17 cellular contexts compared by ENCODE assay signal in the genomic region with DNA sequence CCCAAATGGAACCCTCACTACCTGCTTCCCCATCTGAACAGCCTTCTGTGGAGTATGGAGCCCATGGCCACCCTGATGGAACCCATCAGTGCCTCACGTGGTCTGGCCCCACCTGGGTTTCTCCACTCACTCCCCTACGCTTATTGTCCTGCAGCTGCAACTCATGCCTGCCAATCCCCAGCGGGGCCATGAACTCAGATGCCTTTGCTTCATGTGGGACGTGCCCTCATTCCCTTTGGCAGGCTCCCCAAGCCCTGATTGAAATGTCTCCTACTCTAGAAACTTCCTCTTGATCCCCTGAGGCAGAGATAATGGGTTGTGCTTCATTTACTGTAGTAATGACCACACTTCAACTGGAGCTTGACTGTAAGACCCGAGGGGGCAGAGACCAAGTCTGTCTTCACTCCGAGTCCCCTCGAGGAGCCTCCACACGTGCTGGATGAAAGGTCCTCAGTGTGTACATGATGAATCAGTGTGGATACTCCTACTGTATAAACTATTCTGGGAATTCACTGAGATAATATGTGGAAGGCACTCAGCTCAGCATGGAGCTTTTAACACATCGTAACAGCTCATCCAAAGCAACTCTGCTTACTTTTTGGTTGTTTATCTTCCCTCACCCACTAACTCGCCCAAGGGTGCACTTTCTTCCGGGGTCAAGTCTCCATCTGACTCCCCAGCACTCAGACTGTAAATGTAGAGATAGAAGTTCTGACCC.
DNase-seq lines count a peak whose midpoint lies in the region; ATAC-seq and TF ChIP-seq lines count a peak whose summit lies in the region.
"Had no signal": no experiment of that assay in that cellular context is flagged by ENCODE, and none has a peak within 500 bp of the region (broad histone marks: within the 10 kb centered on the region; RNA-seq: fewer than 3 reads in every experiment).

No MANE protein-coding gene starts in this region.

- no peak overlapping the region for H2AK5ac ChIP-seq in neuronal stem cell (ENCODE audit: low read depth, low read length)

- H3K4ac ChIP-seq in neuronal stem cell (ENCODE audit: low read length), result no peak overlapping the region

- intact Hi-C loops in stomach (cut with DNase I; ENCODE audit: low total_unique reads), result no loop called here

- H3K4me2 ChIP-seq in neuronal stem cell (ENCODE audit: insufficient read depth, low read length, poor library complexity, severe bottlenecking), result no peak overlapping the region
- H3K4me2 ChIP-seq: PC-9 had no signal

- H4K91ac ChIP-seq in neuronal stem cell (ENCODE audit: low read depth, low read length, poor library complexity), result no peak overlapping the region

- H4K8ac ChIP-seq in neuronal stem cell (ENCODE audit: low read depth, low read length), result no peak overlapping the region

- no peak overlapping the region for H3K9ac ChIP-seq in neuronal stem cell (ENCODE audit: low read depth, low read length, poor library complexity)

- no peaks in the 10 kb centered on the region for H3K9me3 ChIP-seq in T-helper 17 cell (ENCODE audit: control insufficient read depth, low read length, poor library complexity, severe bottlenecking)
- H3K9me3 ChIP-seq in neuronal stem cell (replicated peaks in 1 of 2; ENCODE audit: control insufficient read depth in 2 of 2, insufficient read depth in 1 of 2, low read depth in 1 of 2, low read length in 2 of 2), result no peaks in the 10 kb centered on the region
- no peaks in the 10 kb centered on the region for H3K9me3 ChIP-seq in stomach
- H3K9me3 ChIP-seq: vagina had no signal

- H3K4me3 ChIP-seq in fibroblast of the aortic adventitia (ENCODE audit: low read depth, low read length) (no peak overlapping the region), neuronal stem cell (ENCODE audit: low read length in 2 of 2) (no peak overlapping the region), stomach (no peak overlapping the region)
- H3K4me3 ChIP-seq: PC-9, vagina had no signal

- no peak overlapping the region for H3K4me3 Mint-ChIP-seq in T-helper 17 cell

- H3K79me1 ChIP-seq in neuronal stem cell (ENCODE audit: low read depth, low read length), result no peaks in the 10 kb centered on the region

- no peak overlapping the region for H3K23ac ChIP-seq in neuronal stem cell (ENCODE audit: low read depth, low read length, poor library complexity)

- peaks cover 5% of the 10 kb centered on the region for H3K36me3 Mint-ChIP-seq in T-helper 17 cell (ENCODE audit: low read depth)
- peaks cover 12 to 28% of the 10 kb centered on the region in 2 donors for H3K36me3 Mint-ChIP-seq in activated naive CD4-positive, alpha-beta T cell treated with anti-CD3 and anti-CD28 coated beads, Interleukin-2, amount 50 U/mL, for 72 hours

- no peak for TF ChIP-seq POLR2A in stomach (IDR thresholded peaks at IDR 0.05)

- H3K4me1 ChIP-seq in neuronal stem cell (ENCODE audit: control insufficient read depth in 2 of 2, insufficient read depth in 1 of 2, low read depth in 1 of 2, low read length in 2 of 2), result peaks cover 2 to 18% of the 10 kb centered on the region in 2 donors
- H3K4me1 ChIP-seq in stomach, result peaks cover 20 to 58% (median 38%) of the 10 kb centered on the region in 4 donors

- H3K18ac ChIP-seq in neuronal stem cell (ENCODE audit: low read length), result peak overlapping the region; percentile 60

- H3K4me1 Mint-ChIP-seq in T-helper 17 cell, result peaks cover 40% of the 10 kb centered on the region

- no CpG with 5 or more reads among the region's 11 CpGs for WGBS in neuronal stem cell (ENCODE audit: extremely low coverage in 2 of 2, insufficient read length in 2 of 2, insufficient replicate concordance in 1 of 2), 2 donors
- WGBS in stomach, 5 donors, result 71 to 82% (median 78%) methylated on average over 11 of the region's 11 CpGs

- DNase-seq in Caki2 (ENCODE audit: low read depth), result peak; percentile 41
- no peak for DNase-seq in T-helper 17 cell
- DNase-seq in fibroblast of the aortic adventitia (ENCODE audit: low read depth), result peak; percentile 32
- DNase-seq in neuronal stem cell (ENCODE audit: low spot score), result no peak
- no peak for DNase-seq in stomach
- no peak for DNase-seq in activated naive CD4-positive, alpha-beta T cell treated with anti-CD3 and anti-CD28 coated beads, Interleukin-2, amount 50 U/mL, for 72 hours (ENCODE audit: low spot score in 2 of 2)
- DNase-seq in activated CD4-positive, alpha-beta T cell treated with anti-CD3 and anti-CD28 coated beads for 1 hour, result no peak
- DNase-seq: activated CD4-positive, alpha-beta T cell treated with anti-CD3 and anti-CD28 coated beads for 48 hours; activated T-cell treated with anti-CD3 and anti-CD28 coated beads, Interleukin-2, amount 50 U/mL, for 48 hours; aorta; C1 segment of cervical spinal cord; effector memory CD4-positive, alpha-beta T cell; PC-9; retina; stimulated activated CD4-positive, alpha-beta T cell treated with anti-CD3 and anti-CD28 coated beads, Interleukin-4, amount 100 ng/mL, for 1 hour had no signal

- H3K36me3 ChIP-seq in neuronal stem cell (replicated peaks in 1 of 2; ENCODE audit: control insufficient read depth in 2 of 2, insufficient read depth in 2 of 2, low read length in 2 of 2) (no peaks in the 10 kb centered on the region), stomach (peaks cover 0 to 8% (median 2%) of the 10 kb centered on the region in 4 donors)
- H3K36me3 ChIP-seq: vagina had no signal

- in situ Hi-C loops in Caki2 (cut with HindIII; ENCODE audit: low pct_unique_long_range_greater_than_20kb, low sequenced_read_pairs), result no loop called here

- no peak overlapping the region for H2BK5ac ChIP-seq in neuronal stem cell (ENCODE audit: low read length)

- no peaks in the 10 kb centered on the region for H3K27me3 Mint-ChIP-seq in T-helper 17 cell

- H3K27ac ChIP-seq in neuronal stem cell (replicated peaks; ENCODE audit: low read length) (no peak overlapping the region), stomach (peak overlapping the region in 2 of 5 donors; percentile 38 to 93)
- H3K27ac ChIP-seq: PC-9 had no signal

- H2BK120ac ChIP-seq in neuronal stem cell (ENCODE audit: low read depth, low read length), result no peak overlapping the region

- H3K27me3 ChIP-seq in neuronal stem cell (ENCODE audit: control insufficient read depth in 3 of 3, insufficient read depth in 3 of 3, low read depth in 1 of 3, low read length in 3 of 3) (no peaks in the 10 kb centered on the region), stomach (no peaks in the 10 kb centered on the region)
- H3K27me3 ChIP-seq: vagina had no signal

- H3K9me3 Mint-ChIP-seq in activated naive CD4-positive, alpha-beta T cell treated with anti-CD3 and anti-CD28 coated beads, Interleukin-2, amount 50 U/mL, for 72 hours, result no peaks in the 10 kb centered on the region

- H3K27ac Mint-ChIP-seq in T-helper 17 cell, result peak overlapping the region; percentile 100
- peak overlapping the region in 1 of 2 donors; percentile 14 for H3K27ac Mint-ChIP-seq in activated naive CD4-positive, alpha-beta T cell treated with anti-CD3 and anti-CD28 coated beads, Interleukin-2, amount 50 U/mL, for 72 hours

- ATAC-seq in T-helper 17 cell (no peak), GM21717 (IDR thresholded peaks at IDR 0.05; ENCODE audit: unreplicated experiment) (no peak)
- no peak for ATAC-seq in activated naive CD4-positive, alpha-beta T cell treated with anti-CD3 and anti-CD28 coated beads, Interleukin-2, amount 50 U/mL, for 72 hours

- TF ChIP-seq CTCF in fibroblast of the aortic adventitia (IDR thresholded peaks at IDR 0.05; ENCODE audit: insufficient read depth, low read length) (no peak), stomach (IDR thresholded peaks at IDR 0.05) (no peak)

- no peak for TF ChIP-seq EP300 in stomach (IDR thresholded peaks at IDR 0.05)

- H2BK15ac ChIP-seq in neuronal stem cell (ENCODE audit: low read length), result no peak overlapping the region

- no peak overlapping the region for H2AFZ ChIP-seq in neuronal stem cell (ENCODE audit: low read length)
- H2AFZ ChIP-seq: PC-9 had no signal

- no peak overlapping the region for H3K14ac ChIP-seq in neuronal stem cell (ENCODE audit: low read length)

- H2BK12ac ChIP-seq in neuronal stem cell (ENCODE audit: low read length), result peak overlapping the region; percentile 41

Comparison
In these comparisons a context has a peak if more than half of its experiments do, and no peak if none do; other contexts are left out.
1. DNase-seq: peak in Caki2 (single experiment) and fibroblast of the aortic adventitia (single experiment); none in T-helper 17 cell (0 of 3), neuronal stem cell (single experiment), stomach (single experiment), activated naive CD4-positive, alpha-beta T cell treated with anti-CD3 and anti-CD28 coated beads, Interleukin-2, amount 50 U/mL, for 72 hours (0 of 2) and activated CD4-positive, alpha-beta T cell treated with anti-CD3 and anti-CD28 coated beads for 1 hour (single experiment).